12 cellular contexts compared by ENCODE assay signal in genomic region chr12:47715877-47716548, GRCh38. TPM values are rescaled to one million over a fixed set of nuclear protein-coding genes. Genes with fewer than 3 reads are reported as not detected.
A peak's percentile ranks its signal among the peaks of the same experiment; 100 is the strongest.
DNase-seq lines count a peak whose midpoint lies in the region; ATAC-seq and TF ChIP-seq lines count a peak whose summit lies in the region.
"Had no signal": no experiment of that assay in that cellular context is flagged by ENCODE, and none has a peak within 500 bp of the region (broad histone marks: within the 10 kb centered on the region; RNA-seq: fewer than 3 reads in every experiment).

No MANE protein-coding gene starts in this region.

- no peaks in the 10 kb centered on the region for H3K79me2 ChIP-seq in hepatocyte

- H3K27me3 ChIP-seq in hepatocyte: no peaks in the 10 kb centered on the region

- H4K20me1 ChIP-seq in hepatocyte (ENCODE audit: insufficient read depth, poor library complexity, severe bottlenecking): no peaks in the 10 kb centered on the region

- no peak for TF ChIP-seq CTCF in hepatocyte (IDR thresholded peaks at IDR 0.05; ENCODE audit: poor library complexity)
- no peak for TF ChIP-seq CTCF in GM20000 (IDR thresholded peaks at IDR 0.05; ENCODE audit: extremely low read depth, missing control alignments)

- no peaks in the 10 kb centered on the region for H3K9me3 ChIP-seq in hepatocyte (ENCODE audit: low read depth)

- ATAC-seq in left cardiac atrium (peak in 1 of 2 donors; percentile 2), sciatic nerve (peak; percentile 11), HG03175 (IDR thresholded peaks at IDR 0.05; ENCODE audit: unreplicated experiment) (no peak)

- H3K9me2 ChIP-seq in hepatocyte (replicated peaks; ENCODE audit: insufficient read depth): no peaks in the 10 kb centered on the region

- H2AFZ ChIP-seq in hepatocyte: no peak overlapping the region

- no peak overlapping the region for H3K27ac ChIP-seq in hepatocyte
- H3K27ac ChIP-seq: HL-60 had no signal

- peak; percentile 2 for DNase-seq in stimulated activated CD4-positive, alpha-beta T cell treated with anti-CD3 and anti-CD28 coated beads, Interleukin-4, amount 100 ng/mL, for 24 hours
- no peak for DNase-seq in stimulated activated CD4-positive, alpha-beta T cell treated with anti-CD3 and anti-CD28 coated beads, Interleukin-2, amount 100 ng/mL, for 24 hours
- DNase-seq in left cardiac atrium (peak; percentile 44), sciatic nerve (ENCODE audit: low spot score) (no peak), hepatocyte (ENCODE audit: low spot score) (no peak), GM20000 (ENCODE audit: low spot score) (no peak), NCI-H524 (lab: John Stamatoyannopoulos, UW) (no peak)

- intact Hi-C loops in left cardiac atrium (cut with DNase I): loop anchor here (2.0 to 10.0 kb wide), 7 partner anchors 43 to 249 kb away; partner anchors contain the start of genes RAPGEF3 (in 1 of the 2) and TMEM106C (in 1 of the 2)
- intact Hi-C loops in sciatic nerve (cut with DNase I): loop anchor here (5.0 to 10.0 kb wide), 2 partner anchors 61 to 349 kb away; no protein-coding TSS in a partner anchor

- peaks cover 10% of the 10 kb centered on the region for H3K4me1 ChIP-seq in hepatocyte (ENCODE audit: insufficient read depth)

- no peaks in the 10 kb centered on the region for H3K36me3 ChIP-seq in hepatocyte (replicated peaks; ENCODE audit: insufficient read depth, low read depth)

- H3K4me2 ChIP-seq in hepatocyte: no peak overlapping the region

- no peak overlapping the region for H3K4me3 ChIP-seq in hepatocyte

- WGBS in hepatocyte (ENCODE audit: low lambda C conversion rate, missing lambda C conversion rate): 96% methylated on average over 10 of the region's 13 CpGs

RNA-seq across cellular contexts. Expression of gene ENDOU, which starts 9.3 kb away (rescaled TPM):
- total RNA-seq in left cardiac atrium: under 1 TPM; 0.62 to 0.68 TPM
- 0.40 TPM for total RNA-seq in sciatic nerve
- total RNA-seq in hepatocyte: 0.30 and 1.8 TPM in 2 replicates
- polyA plus RNA-seq in hepatocyte: 1.0 TPM in 1 of 2 replicates, not detected in the other
- total RNA-seq: activated CD4-positive, alpha-beta T cell treated with anti-CD3 and anti-CD28 coated beads for 36 hours; epithelial cell of proximal tubule; mononuclear cell had no signal

RNA-seq across cellular contexts. Expression of gene RPAP3, which starts 10.2 kb away (rescaled TPM):
- total RNA-seq in left cardiac atrium: 10 to 100 TPM; 22.7 to 22.8 TPM
- 25.8 TPM for total RNA-seq in sciatic nerve
- total RNA-seq in hepatocyte: 21.7 and 28.1 TPM in 2 replicates
- polyA plus RNA-seq in hepatocyte: 23.4 and 31.6 TPM in 2 replicates

RNA-seq across cellular contexts. Expression of gene RAPGEF3, which starts 42.7 kb away (rescaled TPM):
- total RNA-seq in left cardiac atrium: 10 to 100 TPM; 27.3 to 35.9 TPM
- total RNA-seq in sciatic nerve: 73.4 TPM
- 1.0 and 2.6 TPM in 2 replicates for total RNA-seq in hepatocyte
- polyA plus RNA-seq in hepatocyte: 1.6 and 2.1 TPM in 2 replicates

RNA-seq across cellular contexts. Expression of gene SLC48A1, which starts 57.0 kb away (rescaled TPM):
- total RNA-seq in left cardiac atrium (10 to 100 TPM; 22.1 to 28.9 TPM), sciatic nerve (47.9 TPM), hepatocyte (11.2 and 13.0 TPM in 2 replicates)
- polyA plus RNA-seq in hepatocyte: 20.2 and 22.6 TPM in 2 replicates

Comparison
In these comparisons a context has a peak if more than half of its experiments do, and no peak if none do; other contexts are left out.
1. DNase-seq: peak in stimulated activated CD4-positive, alpha-beta T cell treated with anti-CD3 and anti-CD28 coated beads, Interleukin-4, amount 100 ng/mL, for 24 hours (single experiment) and left cardiac atrium (single experiment); none in stimulated activated CD4-positive, alpha-beta T cell treated with anti-CD3 and anti-CD28 coated beads, Interleukin-2, amount 100 ng/mL, for 24 hours (0 of 2), sciatic nerve (single experiment), hepatocyte (single experiment), GM20000 (single experiment) and NCI-H524 (0 of 2).